Comparison of ENCODE assay signal across 8 cellular contexts in genomic region chr6:37171970-37172812, GRCh38. TPM values are rescaled to one million over a fixed set of nuclear protein-coding genes. Genes with fewer than 3 reads are reported as not detected.
DNase-seq lines count a peak whose midpoint lies in the region; ATAC-seq, FAIRE-seq and TF ChIP-seq lines count a peak whose summit lies in the region.

No MANE protein-coding gene starts in this region.

- FAIRE-seq in keratinocyte (lab: Jason Lieb, UNC): peak; percentile 69

- peak overlapping the region; percentile 68 for H3K27ac ChIP-seq in keratinocyte (ENCODE audit: control insufficient read depth, insufficient read depth, low read length)

- no peaks in the 10 kb centered on the region for H3K27me3 ChIP-seq in keratinocyte (ENCODE audit: control insufficient read depth, extremely low read depth, insufficient read depth, low read length)

- H3K4me1 ChIP-seq in keratinocyte (ENCODE audit: control insufficient read depth, extremely low read depth, insufficient read depth, low read length): peaks cover 15% of the 10 kb centered on the region

- H3K4me1 Mint-ChIP-seq in Calu3 (ENCODE audit: low read depth, unreplicated experiment): peaks cover 23% of the 10 kb centered on the region

- TF ChIP-seq CTCF in Calu3 (IDR thresholded peaks at IDR 0.05; ENCODE audit: unreplicated experiment) (peak; percentile 87), keratinocyte (optimal IDR thresholded peaks at IDR 0.05 in 1 of 3, IDR thresholded peaks at IDR 0.05 in 1 of 3, conservative IDR thresholded peaks at IDR 0.05 in 1 of 3; ENCODE audit: extremely low read depth in 1 of 3, insufficient read depth in 2 of 3, low read length in 3 of 3) (peak; percentile 71 to 93 (median 87))

- H3K9me3 ChIP-seq in keratinocyte (ENCODE audit: control insufficient read depth, low read depth, low read length): no peaks in the 10 kb centered on the region

- dilution Hi-C loops in keratinocyte (cut with MboI; ENCODE audit: extremely low pct_ligation_motif_present, low sequenced_read_pairs): no loop called here

- H2AFZ ChIP-seq in keratinocyte (ENCODE audit: control insufficient read depth, low read length): peak overlapping the region; percentile 33

- peak overlapping the region; percentile 96 for H3K4me3 Mint-ChIP-seq in Calu3 (ENCODE audit: low read depth, unreplicated experiment)

- ATAC-seq in HG03139 (IDR thresholded peaks at IDR 0.05; ENCODE audit: unreplicated experiment) (peak; percentile 22), GM21367 (IDR thresholded peaks at IDR 0.05; ENCODE audit: unreplicated experiment) (no peak)

- H3K36me3 ChIP-seq in keratinocyte (ENCODE audit: control insufficient read depth in 2 of 2, extremely low read depth in 1 of 2, insufficient read depth in 2 of 2, low read length in 2 of 2): peaks cover 8 to 14% of the 10 kb centered on the region in 2 experiments

- BruUV-seq in Calu3 (replicated peaks; lab: Mats Ljungman, UMichigan): TSS peak; percentile 33

- H3K4me2 ChIP-seq in keratinocyte (ENCODE audit: control insufficient read depth, extremely low read depth, insufficient read depth, low read depth, low read length): peak overlapping the region; percentile 94

- intact Hi-C loops in Calu3 (cut with micrococcal nuclease; ENCODE audit: unreplicated experiment): loop anchor here (1.0 to 10.0 kb wide), 8 partner anchors 35 to 406 kb away; no protein-coding TSS in a partner anchor

- H3K9ac ChIP-seq in keratinocyte (ENCODE audit: control insufficient read depth, extremely low read depth, insufficient read depth, low read length): peak overlapping the region; percentile 78

- no peaks in the 10 kb centered on the region for H4K20me1 ChIP-seq in keratinocyte (ENCODE audit: control insufficient read depth, extremely low read depth, insufficient read depth, low read length)

- peaks cover 76% of the 10 kb centered on the region for H3K36me3 Mint-ChIP-seq in Calu3 (ENCODE audit: insufficient read depth, unreplicated experiment)

- peak overlapping the region; percentile 75 to 86 (median 82) for H3K4me3 ChIP-seq in keratinocyte (ENCODE audit: control insufficient read depth in 2 of 3, extremely low read depth in 1 of 3, insufficient read depth in 2 of 3, low read depth in 1 of 3, low read length in 3 of 3)

- H3K79me2 ChIP-seq in keratinocyte (ENCODE audit: control insufficient read depth, insufficient read depth, low read length): peaks cover 12% of the 10 kb centered on the region

- H3K9me3 Mint-ChIP-seq in Calu3 (ENCODE audit: low read depth, unreplicated experiment): no peaks in the 10 kb centered on the region

- H3K9me1 ChIP-seq in keratinocyte (ENCODE audit: control insufficient read depth, extremely low read depth, insufficient read depth, low read length): no peaks in the 10 kb centered on the region

- CTCF ChIA-PET in Calu3 (lab: Charles Lee): interaction anchor here (0.6 to 4.7 kb wide), 14 partner anchors 34 to 195 kb away, joined by 3 to 58 read pairs (median 6); no protein-coding TSS in a partner anchor

- H3K27ac Mint-ChIP-seq in Calu3 (ENCODE audit: unreplicated experiment): peak overlapping the region; percentile 75

- H3K27me3 Mint-ChIP-seq in Calu3 (ENCODE audit: unreplicated experiment): no peaks in the 10 kb centered on the region

- DNase-seq in Calu3 (peak; percentile 95), NCI-H510A treated with DMSO at 0.1 percent for 48 hours (lab: John Stamatoyannopoulos, UW) (peak; percentile 99), cerebellum (ENCODE audit: low spot score) (peak; percentile 83), keratinocyte (ENCODE audit: low read depth, low spot score) (peak; percentile 72)
- peak; percentile 89 for DNase-seq in activated CD4-positive, alpha-beta T cell treated with anti-CD3 and anti-CD28 coated beads for 1 hour
- DNase-seq in stimulated activated CD4-positive, alpha-beta T cell treated with anti-CD3 and anti-CD28 coated beads, Interleukin-12 subunit alpha, Interleukin-12 subunit beta, amount 100 ng/mL, for 4 hours: peak; percentile 77

RNA-seq across cellular contexts. Expression of gene PIM1, which starts 2.2 kb away (rescaled TPM):
- total RNA-seq in Calu3 (2022): 18.6 and 19.1 TPM in 2 replicates
- total RNA-seq in cerebellum: 10.6 TPM
- 7.1 to 14.3 TPM (median 10.2 TPM) in 3 replicates for polyA plus RNA-seq in keratinocyte
- 21.0 TPM for polyA plus RNA-seq in keratinocyte (2011; ENCODE audit: low read depth)
- polyA plus RNA-seq in keratinocyte (2011; cell fraction: cytosol; rRNA removed): 6.8 and 8.2 TPM in 2 replicates
- polyA plus RNA-seq in keratinocyte (2011; cell fraction: nucleus; rRNA removed): 19.0 and 19.2 TPM in 2 replicates
- polyA plus RNA-seq in keratinocyte (2012; ENCODE audit: low replicate concordance): 7.6 and 139 TPM in 2 replicates
- polyA minus RNA-seq in keratinocyte: 6.4 to 14.5 TPM (median 12.7 TPM) in 3 replicates
- 10.2 TPM for polyA minus RNA-seq in keratinocyte (2011; cell fraction: cytosol; rRNA and poly(A)+ RNA removed)
- polyA minus RNA-seq in keratinocyte (2011; cell fraction: nucleus; rRNA and poly(A)+ RNA removed): 9.1 and 11.7 TPM in 2 replicates
